22 cellular contexts compared by ENCODE assay signal in genomic region chr3:113216393-113216792, GRCh38. TPM values are rescaled to one million over a fixed set of nuclear protein-coding genes. Genes with fewer than 3 reads are reported as not detected.
"Had no signal": no experiment of that assay in that cellular context is flagged by ENCODE, and none has a peak within 500 bp of the region (broad histone marks: within the 10 kb centered on the region; RNA-seq: fewer than 3 reads in every experiment).

No MANE protein-coding gene starts in this region.

- H3K27ac ChIP-seq: left lung, neutrophil, SJCRH30, tibial artery, VCaP had no signal

- ATAC-seq: left lung had no signal

- H3K27me3 ChIP-seq: SJCRH30, tibial artery had no signal

- DNase-seq: activated CD4-positive, CD25-positive, alpha-beta regulatory T cell treated with anti-CD3 and anti-CD28 coated beads, Interleukin-2, amount 50 U/mL, for 72 hours; activated CD8-positive, alpha-beta memory T cell treated with anti-CD3 and anti-CD28 coated beads for 24 hours; activated naive CD4-positive, alpha-beta T cell; aorta; cerebellar nuclear complex; cortex of kidney; effector CD8-positive, alpha-beta T cell; head of caudate nucleus; left lung; naive B cell; posterior cingulate gyrus; retina; SJCRH30; stimulated activated CD4-positive, alpha-beta T cell treated with anti-CD3 and anti-CD28 coated beads, Interleukin-12 subunit alpha, Interleukin-12 subunit beta, amount 100 ng/mL, for 4 hours; stimulated activated CD4-positive, alpha-beta T cell treated with anti-CD3 and anti-CD28 coated beads, Interleukin-1b, Interleukin-23, amount 100 ng/mL, for 48 hours; stimulated activated CD8-positive, alpha-beta memory T cell treated with anti-CD3 and anti-CD28 coated beads, Interleukin-4, amount 100 ng/mL, for 48 hours; stimulated activated naive CD4-positive, alpha-beta T cell; T-helper 2 cell; tibial artery had no signal

- H3K4me3 Mint-ChIP-seq: naive B cell had no signal

- H3K4me3 ChIP-seq: left lung, SJCRH30, tibial artery had no signal

- H3K9me3 ChIP-seq: left lung, neutrophil, SJCRH30, tibial artery had no signal

- H3K36me3 ChIP-seq: left lung, neutrophil had no signal

RNA-seq across cellular contexts. Expression of gene BOC, which starts 5.0 kb away (rescaled TPM):
- total RNA-seq: lung microvascular endothelial cell had no signal
